In the genomic region with DNA sequence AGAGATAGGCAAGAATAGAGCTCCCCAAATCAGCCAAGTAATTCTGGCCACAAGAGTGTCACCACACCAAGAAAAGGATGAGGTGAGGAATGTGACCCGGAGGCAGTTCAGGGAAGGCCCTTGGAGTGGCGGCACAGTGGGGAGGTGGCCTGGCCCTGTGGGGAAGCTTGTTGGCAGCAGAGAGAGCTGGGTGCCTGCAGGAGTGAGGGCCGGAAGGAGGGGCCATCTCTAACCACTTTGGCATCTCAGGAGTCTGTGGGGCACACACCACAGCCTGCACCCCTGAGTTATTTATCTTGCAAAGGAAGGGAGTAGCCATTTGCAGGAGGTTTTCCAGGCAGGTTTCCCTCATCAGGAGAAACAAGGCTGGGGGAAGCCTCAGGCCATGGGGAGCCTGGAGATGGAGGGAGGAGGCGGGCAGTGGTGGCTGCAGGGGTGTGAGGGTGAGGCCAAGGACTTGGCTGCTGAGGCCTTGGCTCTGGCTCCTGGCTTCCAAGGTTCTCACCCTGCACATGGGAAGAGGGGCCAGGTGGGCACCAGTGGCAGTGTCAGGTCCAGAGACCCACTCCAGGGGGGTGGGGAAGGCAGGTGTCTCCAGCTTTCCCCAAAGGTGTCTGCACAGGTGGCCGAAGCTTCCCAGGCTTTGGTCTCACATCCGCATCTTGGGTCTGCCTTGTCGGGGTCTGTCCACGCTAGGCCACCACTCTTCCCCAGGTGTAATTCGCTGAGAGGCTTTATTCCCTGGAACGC, we compare ENCODE assay signal across 23 cellular contexts.
"Had no signal": no experiment of that assay in that cellular context is flagged by ENCODE, and none has a peak within 500 bp of the region (broad histone marks: within the 10 kb centered on the region; RNA-seq: fewer than 3 reads in every experiment).

No MANE protein-coding gene starts in this region.

- H3K4me3 Mint-ChIP-seq: IgD-negative memory B cell had no signal

- H3K36me3 Mint-ChIP-seq: IgD-negative memory B cell had no signal

- H3K27ac Mint-ChIP-seq: IgD-negative memory B cell had no signal

- H3K27me3 Mint-ChIP-seq: IgD-negative memory B cell had no signal

- H3K27ac ChIP-seq: HL-60, KMS-11, RWPE1 had no signal

- DNase-seq: Kasumi-1, MM.1S, NCI-H1092 treated with DMSO at 0.1 percent for 48 hours, NCI-H1436, NCI-H187, NCI-H2029, NCI-H2081 treated with DMSO at 0.1 percent for 48 hours, NCI-H2171, NCI-H226, NCI-H446, NCI-H510A, NCI-H524 treated with DMSO at 0.1 percent for 48 hours, NCI-H69, NCI-H774, PC-3, SHP77, SK-N-SH had no signal

- H3K9me3 ChIP-seq: SK-N-SH had no signal

- H3K4me2 ChIP-seq: KMS-11, SK-N-SH had no signal

- H3K4me1 Mint-ChIP-seq: IgD-negative memory B cell had no signal

- H3K4me3 ChIP-seq: K562 had no signal

- ATAC-seq: K562, Panc1, PC-3 had no signal

- FAIRE-seq: K562 had no signal
